Comparison of ENCODE assay signal across 1 cellular context in the genomic region with DNA sequence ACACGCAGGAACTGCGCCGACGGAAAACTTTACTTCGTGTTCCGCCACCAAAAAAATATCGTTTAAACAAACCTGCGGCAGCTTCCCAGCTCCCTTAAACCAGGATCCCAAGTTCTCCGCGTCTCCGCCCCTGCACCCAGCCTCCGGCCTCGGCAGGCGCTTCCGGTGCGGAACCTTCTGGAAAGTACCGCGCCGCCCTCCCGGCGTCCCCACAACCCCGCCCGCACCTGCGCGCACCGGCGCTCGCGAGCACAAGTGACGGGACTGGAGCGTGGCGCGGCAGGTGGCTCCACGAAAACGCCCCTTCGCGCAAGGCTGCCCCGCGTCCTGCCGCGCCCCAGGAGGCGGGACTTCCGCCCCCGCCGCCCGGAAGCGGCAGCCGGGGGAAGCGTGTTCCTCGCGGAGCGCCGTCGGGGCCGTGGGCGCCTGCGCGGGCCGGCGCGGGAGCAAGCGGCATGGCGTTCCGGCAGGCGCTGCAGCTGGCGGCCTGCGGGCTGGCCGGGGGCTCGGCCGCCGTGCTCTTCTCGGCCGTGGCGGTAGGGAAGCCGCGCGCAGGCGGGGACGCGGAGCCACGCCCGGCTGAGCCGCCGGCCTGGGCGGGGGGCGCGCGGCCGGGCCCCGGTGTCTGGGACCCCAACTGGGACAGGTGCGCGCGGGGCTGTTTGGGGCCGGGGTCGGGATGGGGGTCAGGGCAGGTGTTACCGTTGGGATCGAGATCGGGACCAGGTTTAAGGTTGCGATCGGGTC.
TF ChIP-seq lines count a peak whose summit lies in the region.

A gene (plus strand): TSS at position 421 of the 747 bp plus-strand sequence. CDS start 35 bp downstream, at position 456.

TF ChIP-seq in GM12878, 131 proteins besides CTCF, POLR2A, EP300 and RAD21 (continued from another document and continues in another):
- TF ChIP-seq GABPA (IDR thresholded peaks at IDR 0.05; ENCODE audit: low read depth) (peak; percentile 86), POU2F2 (IDR thresholded peaks at IDR 0.05; ENCODE audit: borderline replicate concordance, low read depth, low read length) (peak; percentile 11; the same call in 1 of the 3 replicates), SP1 (IDR thresholded peaks at IDR 0.05; ENCODE audit: low read depth, low read length) (peak; percentile 58), BHLHE40 (IDR thresholded peaks at IDR 0.05; ENCODE audit: borderline replicate concordance in 1 of 2, low read depth in 2 of 2, low read length in 1 of 2) (peak in 1 of 2 experiments; percentile 89), TCF7 (IDR thresholded peaks at IDR 0.05; ENCODE audit: borderline replicate concordance) (no peak), IKZF2 (IDR thresholded peaks at IDR 0.05) (peak; percentile 78 to 80; a peak in 3 of 4 replicates), BRCA1 (IDR thresholded peaks at IDR 0.05; ENCODE audit: low read depth, low read length) (peak; percentile 63), PML (IDR thresholded peaks at IDR 0.05; ENCODE audit: low read length) (0 out of 2 replicates have a peak, but pooled peaks have one; percentile 61), NBN (IDR thresholded peaks at IDR 0.05) (peak; percentile 65; the same call in 1 of the 2 replicates), BACH1 (IDR thresholded peaks at IDR 0.05; ENCODE audit: borderline replicate concordance) (peak; percentile 100), CHD4 (IDR thresholded peaks at IDR 0.05) (no peak), EED (IDR thresholded peaks at IDR 0.05; ENCODE audit: low read depth) (peak; percentile 88), ETV6 (conservative IDR thresholded peaks at IDR 0.05 in 1 of 2, IDR thresholded peaks at IDR 0.05 in 1 of 2; ENCODE audit: borderline replicate concordance in 1 of 2, low read depth in 1 of 2) (peak in 1 of 2 experiments; percentile 19; a peak in 1 of 4 replicates), SMAD5 (IDR thresholded peaks at IDR 0.05; ENCODE audit: low read depth) (peak; percentile 24; the same call in 1 of the 2 replicates), SMARCA5 (IDR thresholded peaks at IDR 0.05) (peak; percentile 70), RELA (IDR thresholded peaks at IDR 0.05; ENCODE audit: borderline replicate concordance, partially characterized antibody) (peak; percentile 93), NRF1 (conservative IDR thresholded peaks at IDR 0.05; ENCODE audit: low read depth, low read length) (peak; percentile 56), RB1 (IDR thresholded peaks at IDR 0.05; ENCODE audit: borderline replicate concordance) (peak; percentile 46; the same call in 1 of the 2 replicates), CBFB (IDR thresholded peaks at IDR 0.05; ENCODE audit: low read depth) (peak; percentile 63), ZNF384 (IDR thresholded peaks at IDR 0.05; ENCODE audit: borderline replicate concordance, low read depth, low read length) (no peak), SRF (IDR thresholded peaks at IDR 0.05; ENCODE audit: low read depth in 2 of 2, low read length in 2 of 2) (0 out of 4 replicates have a peak, but pooled peaks of 1 of the 2 experiments have one; percentile 8), SPI1 (IDR thresholded peaks at IDR 0.05; ENCODE audit: borderline replicate concordance, insufficient read depth, low read depth, low read length) (peak; percentile 52; the same call in 1 of the 2 replicates), YY1 (IDR thresholded peaks at IDR 0.05; ENCODE audit: low read depth, low read length) (peak; percentile 90), NR2C2 (IDR thresholded peaks at IDR 0.05; ENCODE audit: borderline replicate concordance, control insufficient read depth, insufficient read length, low read depth) (no peak), IKZF1 (conservative IDR thresholded peaks at IDR 0.05) (peak; percentile 95), EGR1 (IDR thresholded peaks at IDR 0.05; ENCODE audit: borderline replicate concordance in 1 of 2, low read depth in 2 of 2, low read length in 2 of 2) (peak; percentile 61 to 64; a peak in 2 of 3 replicates)
- TF ChIP-seq, protein P1, sequence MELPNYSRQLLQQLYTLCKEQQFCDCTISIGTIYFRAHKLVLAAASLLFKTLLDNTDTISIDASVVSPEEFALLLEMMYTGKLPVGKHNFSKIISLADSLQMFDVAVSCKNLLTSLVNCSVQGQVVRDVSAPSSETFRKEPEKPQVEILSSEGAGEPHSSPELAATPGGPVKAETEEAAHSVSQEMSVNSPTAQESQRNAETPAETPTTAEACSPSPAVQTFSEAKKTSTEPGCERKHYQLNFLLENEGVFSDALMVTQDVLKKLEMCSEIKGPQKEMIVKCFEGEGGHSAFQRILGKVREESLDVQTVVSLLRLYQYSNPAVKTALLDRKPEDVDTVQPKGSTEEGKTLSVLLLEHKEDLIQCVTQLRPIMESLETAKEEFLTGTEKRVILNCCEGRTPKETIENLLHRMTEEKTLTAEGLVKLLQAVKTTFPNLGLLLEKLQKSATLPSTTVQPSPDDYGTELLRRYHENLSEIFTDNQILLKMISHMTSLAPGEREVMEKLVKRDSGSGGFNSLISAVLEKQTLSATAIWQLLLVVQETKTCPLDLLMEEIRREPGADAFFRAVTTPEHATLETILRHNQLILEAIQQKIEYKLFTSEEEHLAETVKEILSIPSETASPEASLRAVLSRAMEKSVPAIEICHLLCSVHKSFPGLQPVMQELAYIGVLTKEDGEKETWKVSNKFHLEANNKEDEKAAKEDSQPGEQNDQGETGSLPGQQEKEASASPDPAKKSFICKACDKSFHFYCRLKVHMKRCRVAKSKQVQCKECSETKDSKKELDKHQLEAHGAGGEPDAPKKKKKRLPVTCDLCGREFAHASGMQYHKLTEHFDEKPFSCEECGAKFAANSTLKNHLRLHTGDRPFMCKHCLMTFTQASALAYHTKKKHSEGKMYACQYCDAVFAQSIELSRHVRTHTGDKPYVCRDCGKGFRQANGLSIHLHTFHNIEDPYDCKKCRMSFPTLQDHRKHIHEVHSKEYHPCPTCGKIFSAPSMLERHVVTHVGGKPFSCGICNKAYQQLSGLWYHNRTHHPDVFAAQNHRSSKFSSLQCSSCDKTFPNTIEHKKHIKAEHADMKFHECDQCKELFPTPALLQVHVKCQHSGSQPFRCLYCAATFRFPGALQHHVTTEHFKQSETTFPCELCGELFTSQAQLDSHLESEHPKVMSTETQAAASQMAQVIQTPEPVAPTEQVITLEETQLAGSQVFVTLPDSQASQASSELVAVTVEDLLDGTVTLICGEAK (IDR thresholded peaks at IDR 0.05; ENCODE audit: borderline replicate concordance): peak; percentile 59; the same call in 1 of the 2 replicates
- TF ChIP-seq, protein P2, sequence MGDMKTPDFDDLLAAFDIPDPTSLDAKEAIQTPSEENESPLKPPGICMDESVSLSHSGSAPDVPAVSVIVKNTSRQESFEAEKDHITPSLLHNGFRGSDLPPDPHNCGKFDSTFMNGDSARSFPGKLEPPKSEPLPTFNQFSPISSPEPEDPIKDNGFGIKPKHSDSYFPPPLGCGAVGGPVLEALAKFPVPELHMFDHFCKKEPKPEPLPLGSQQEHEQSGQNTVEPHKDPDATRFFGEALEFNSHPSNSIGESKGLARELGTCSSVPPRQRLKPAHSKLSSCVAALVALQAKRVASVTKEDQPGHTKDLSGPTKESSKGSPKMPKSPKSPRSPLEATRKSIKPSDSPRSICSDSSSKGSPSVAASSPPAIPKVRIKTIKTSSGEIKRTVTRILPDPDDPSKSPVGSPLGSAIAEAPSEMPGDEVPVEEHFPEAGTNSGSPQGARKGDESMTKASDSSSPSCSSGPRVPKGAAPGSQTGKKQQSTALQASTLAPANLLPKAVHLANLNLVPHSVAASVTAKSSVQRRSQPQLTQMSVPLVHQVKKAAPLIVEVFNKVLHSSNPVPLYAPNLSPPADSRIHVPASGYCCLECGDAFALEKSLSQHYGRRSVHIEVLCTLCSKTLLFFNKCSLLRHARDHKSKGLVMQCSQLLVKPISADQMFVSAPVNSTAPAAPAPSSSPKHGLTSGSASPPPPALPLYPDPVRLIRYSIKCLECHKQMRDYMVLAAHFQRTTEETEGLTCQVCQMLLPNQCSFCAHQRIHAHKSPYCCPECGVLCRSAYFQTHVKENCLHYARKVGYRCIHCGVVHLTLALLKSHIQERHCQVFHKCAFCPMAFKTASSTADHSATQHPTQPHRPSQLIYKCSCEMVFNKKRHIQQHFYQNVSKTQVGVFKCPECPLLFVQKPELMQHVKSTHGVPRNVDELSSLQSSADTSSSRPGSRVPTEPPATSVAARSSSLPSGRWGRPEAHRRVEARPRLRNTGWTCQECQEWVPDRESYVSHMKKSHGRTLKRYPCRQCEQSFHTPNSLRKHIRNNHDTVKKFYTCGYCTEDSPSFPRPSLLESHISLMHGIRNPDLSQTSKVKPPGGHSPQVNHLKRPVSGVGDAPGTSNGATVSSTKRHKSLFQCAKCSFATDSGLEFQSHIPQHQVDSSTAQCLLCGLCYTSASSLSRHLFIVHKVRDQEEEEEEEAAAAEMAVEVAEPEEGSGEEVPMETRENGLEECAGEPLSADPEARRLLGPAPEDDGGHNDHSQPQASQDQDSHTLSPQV (IDR thresholded peaks at IDR 0.05): no peak
- TF ChIP-seq, protein P3, sequence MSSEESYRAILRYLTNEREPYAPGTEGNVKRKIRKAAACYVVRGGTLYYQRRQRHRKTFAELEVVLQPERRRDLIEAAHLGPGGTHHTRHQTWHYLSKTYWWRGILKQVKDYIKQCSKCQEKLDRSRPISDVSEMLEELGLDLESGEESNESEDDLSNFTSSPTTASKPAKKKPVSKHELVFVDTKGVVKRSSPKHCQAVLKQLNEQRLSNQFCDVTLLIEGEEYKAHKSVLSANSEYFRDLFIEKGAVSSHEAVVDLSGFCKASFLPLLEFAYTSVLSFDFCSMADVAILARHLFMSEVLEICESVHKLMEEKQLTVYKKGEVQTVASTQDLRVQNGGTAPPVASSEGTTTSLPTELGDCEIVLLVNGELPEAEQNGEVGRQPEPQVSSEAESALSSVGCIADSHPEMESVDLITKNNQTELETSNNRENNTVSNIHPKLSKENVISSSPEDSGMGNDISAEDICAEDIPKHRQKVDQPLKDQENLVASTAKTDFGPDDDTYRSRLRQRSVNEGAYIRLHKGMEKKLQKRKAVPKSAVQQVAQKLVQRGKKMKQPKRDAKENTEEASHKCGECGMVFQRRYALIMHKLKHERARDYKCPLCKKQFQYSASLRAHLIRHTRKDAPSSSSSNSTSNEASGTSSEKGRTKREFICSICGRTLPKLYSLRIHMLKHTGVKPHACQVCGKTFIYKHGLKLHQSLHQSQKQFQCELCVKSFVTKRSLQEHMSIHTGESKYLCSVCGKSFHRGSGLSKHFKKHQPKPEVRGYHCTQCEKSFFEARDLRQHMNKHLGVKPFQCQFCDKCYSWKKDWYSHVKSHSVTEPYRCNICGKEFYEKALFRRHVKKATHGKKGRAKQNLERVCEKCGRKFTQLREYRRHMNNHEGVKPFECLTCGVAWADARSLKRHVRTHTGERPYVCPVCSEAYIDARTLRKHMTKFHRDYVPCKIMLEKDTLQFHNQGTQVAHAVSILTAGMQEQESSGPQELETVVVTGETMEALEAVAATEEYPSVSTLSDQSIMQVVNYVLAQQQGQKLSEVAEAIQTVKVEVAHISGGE (CRISPR knock-in tag; IDR thresholded peaks at IDR 0.05): peak; percentile 79
- TF ChIP-seq, protein P4, sequence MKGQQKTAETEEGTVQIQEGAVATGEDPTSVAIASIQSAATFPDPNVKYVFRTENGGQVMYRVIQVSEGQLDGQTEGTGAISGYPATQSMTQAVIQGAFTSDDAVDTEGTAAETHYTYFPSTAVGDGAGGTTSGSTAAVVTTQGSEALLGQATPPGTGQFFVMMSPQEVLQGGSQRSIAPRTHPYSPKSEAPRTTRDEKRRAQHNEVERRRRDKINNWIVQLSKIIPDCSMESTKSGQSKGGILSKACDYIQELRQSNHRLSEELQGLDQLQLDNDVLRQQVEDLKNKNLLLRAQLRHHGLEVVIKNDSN (IDR thresholded peaks at IDR 0.05; ENCODE audit: borderline replicate concordance, extremely low read length, insufficient read depth, low read depth, low read length): no peak
- TF ChIP-seq, protein P5, sequence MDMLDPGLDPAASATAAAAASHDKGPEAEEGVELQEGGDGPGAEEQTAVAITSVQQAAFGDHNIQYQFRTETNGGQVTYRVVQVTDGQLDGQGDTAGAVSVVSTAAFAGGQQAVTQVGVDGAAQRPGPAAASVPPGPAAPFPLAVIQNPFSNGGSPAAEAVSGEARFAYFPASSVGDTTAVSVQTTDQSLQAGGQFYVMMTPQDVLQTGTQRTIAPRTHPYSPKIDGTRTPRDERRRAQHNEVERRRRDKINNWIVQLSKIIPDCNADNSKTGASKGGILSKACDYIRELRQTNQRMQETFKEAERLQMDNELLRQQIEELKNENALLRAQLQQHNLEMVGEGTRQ (IDR thresholded peaks at IDR 0.05; ENCODE audit: borderline replicate concordance, low read depth, low read length): no peak
- TF ChIP-seq, protein P6, sequence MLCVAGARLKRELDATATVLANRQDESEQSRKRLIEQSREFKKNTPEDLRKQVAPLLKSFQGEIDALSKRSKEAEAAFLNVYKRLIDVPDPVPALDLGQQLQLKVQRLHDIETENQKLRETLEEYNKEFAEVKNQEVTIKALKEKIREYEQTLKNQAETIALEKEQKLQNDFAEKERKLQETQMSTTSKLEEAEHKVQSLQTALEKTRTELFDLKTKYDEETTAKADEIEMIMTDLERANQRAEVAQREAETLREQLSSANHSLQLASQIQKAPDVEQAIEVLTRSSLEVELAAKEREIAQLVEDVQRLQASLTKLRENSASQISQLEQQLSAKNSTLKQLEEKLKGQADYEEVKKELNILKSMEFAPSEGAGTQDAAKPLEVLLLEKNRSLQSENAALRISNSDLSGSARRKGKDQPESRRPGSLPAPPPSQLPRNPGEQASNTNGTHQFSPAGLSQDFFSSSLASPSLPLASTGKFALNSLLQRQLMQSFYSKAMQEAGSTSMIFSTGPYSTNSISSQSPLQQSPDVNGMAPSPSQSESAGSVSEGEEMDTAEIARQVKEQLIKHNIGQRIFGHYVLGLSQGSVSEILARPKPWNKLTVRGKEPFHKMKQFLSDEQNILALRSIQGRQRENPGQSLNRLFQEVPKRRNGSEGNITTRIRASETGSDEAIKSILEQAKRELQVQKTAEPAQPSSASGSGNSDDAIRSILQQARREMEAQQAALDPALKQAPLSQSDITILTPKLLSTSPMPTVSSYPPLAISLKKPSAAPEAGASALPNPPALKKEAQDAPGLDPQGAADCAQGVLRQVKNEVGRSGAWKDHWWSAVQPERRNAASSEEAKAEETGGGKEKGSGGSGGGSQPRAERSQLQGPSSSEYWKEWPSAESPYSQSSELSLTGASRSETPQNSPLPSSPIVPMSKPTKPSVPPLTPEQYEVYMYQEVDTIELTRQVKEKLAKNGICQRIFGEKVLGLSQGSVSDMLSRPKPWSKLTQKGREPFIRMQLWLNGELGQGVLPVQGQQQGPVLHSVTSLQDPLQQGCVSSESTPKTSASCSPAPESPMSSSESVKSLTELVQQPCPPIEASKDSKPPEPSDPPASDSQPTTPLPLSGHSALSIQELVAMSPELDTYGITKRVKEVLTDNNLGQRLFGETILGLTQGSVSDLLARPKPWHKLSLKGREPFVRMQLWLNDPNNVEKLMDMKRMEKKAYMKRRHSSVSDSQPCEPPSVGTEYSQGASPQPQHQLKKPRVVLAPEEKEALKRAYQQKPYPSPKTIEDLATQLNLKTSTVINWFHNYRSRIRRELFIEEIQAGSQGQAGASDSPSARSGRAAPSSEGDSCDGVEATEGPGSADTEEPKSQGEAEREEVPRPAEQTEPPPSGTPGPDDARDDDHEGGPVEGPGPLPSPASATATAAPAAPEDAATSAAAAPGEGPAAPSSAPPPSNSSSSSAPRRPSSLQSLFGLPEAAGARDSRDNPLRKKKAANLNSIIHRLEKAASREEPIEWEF (IDR thresholded peaks at IDR 0.05; ENCODE audit: insufficient replicate concordance, low read depth, low read length): no peak
- TF ChIP-seq, protein P7, sequence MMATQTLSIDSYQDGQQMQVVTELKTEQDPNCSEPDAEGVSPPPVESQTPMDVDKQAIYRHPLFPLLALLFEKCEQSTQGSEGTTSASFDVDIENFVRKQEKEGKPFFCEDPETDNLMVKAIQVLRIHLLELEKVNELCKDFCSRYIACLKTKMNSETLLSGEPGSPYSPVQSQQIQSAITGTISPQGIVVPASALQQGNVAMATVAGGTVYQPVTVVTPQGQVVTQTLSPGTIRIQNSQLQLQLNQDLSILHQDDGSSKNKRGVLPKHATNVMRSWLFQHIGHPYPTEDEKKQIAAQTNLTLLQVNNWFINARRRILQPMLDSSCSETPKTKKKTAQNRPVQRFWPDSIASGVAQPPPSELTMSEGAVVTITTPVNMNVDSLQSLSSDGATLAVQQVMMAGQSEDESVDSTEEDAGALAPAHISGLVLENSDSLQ (IDR thresholded peaks at IDR 0.05): peak; percentile 36; the same call in 1 of the 2 replicates
